ENCODE assay signal across 14 cellular contexts in the genomic region with DNA sequence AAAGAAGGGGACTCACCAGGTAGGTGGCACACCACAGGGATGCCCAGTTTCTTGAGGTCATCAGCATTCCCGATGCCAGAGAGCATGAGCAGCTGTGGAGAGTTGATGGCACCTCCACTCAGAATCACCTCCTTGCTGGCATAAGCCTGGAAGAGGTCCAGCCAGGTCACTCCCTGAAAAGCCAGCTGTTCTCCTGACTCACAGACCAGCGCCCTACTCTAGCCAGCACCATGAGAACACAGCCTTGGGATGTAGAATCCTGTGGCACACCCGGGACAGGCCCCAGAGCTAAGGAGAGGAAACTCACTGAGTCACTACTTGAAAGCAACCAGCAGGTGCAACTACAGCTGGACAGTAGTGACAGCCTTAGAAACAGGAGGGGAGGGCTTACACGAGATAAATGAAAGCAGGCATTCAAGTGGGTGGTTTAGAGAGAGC. TPM values are rescaled to one million over a fixed set of nuclear protein-coding genes. Genes with fewer than 3 reads are reported as not detected.
A peak's percentile ranks its signal among the peaks of the same experiment; 100 is the strongest.
DNase-seq lines count a peak whose midpoint lies in the region; ATAC-seq, FAIRE-seq and TF ChIP-seq lines count a peak whose summit lies in the region.
"Had no signal": no experiment of that assay in that cellular context is flagged by ENCODE, and none has a peak within 500 bp of the region (broad histone marks: within the 10 kb centered on the region; RNA-seq: fewer than 3 reads in every experiment).

No MANE protein-coding gene starts in this region.

- no peak overlapping the region for H3K4me2 ChIP-seq in A549

- intact Hi-C loops in colonic mucosa (cut with DNase I): no loop called here

- no peaks in the 10 kb centered on the region for H3K9me3 ChIP-seq in A549
- no peaks in the 10 kb centered on the region for H3K9me3 ChIP-seq in colonic mucosa

- TF ChIP-seq POLR2A in A549 (IDR thresholded peaks at IDR 0.05; ENCODE audit: low read length): no peak

- FAIRE-seq in A549 (lab: Jason Lieb, UNC) (no peak), islet of Langerhans (lab: Jason Lieb, UNC) (peak; percentile 13)
- FAIRE-seq: GM18507 had no signal

- ATAC-seq in A549: peak; percentile 36 to 52; a peak in 5 of 6 replicates
- ATAC-seq in GM21526 (IDR thresholded peaks at IDR 0.05; ENCODE audit: low FRiP score, unreplicated experiment): peak; percentile 63

- H3K4me3 ChIP-seq in A549 (no peak overlapping the region), colonic mucosa (no peak overlapping the region)
- H3K4me3 ChIP-seq: lung had no signal

- H3K4me1 ChIP-seq in A549: no peaks in the 10 kb centered on the region
- H3K4me1 ChIP-seq in colonic mucosa: no peaks in the 10 kb centered on the region

- POLR2A ChIA-PET in A549 (lab: Yijun Ruan, JAX): no interaction called here

- 43% methylated on average over 2 of the region's 4 CpGs for WGBS in A549 (ENCODE audit: missing lambda C conversion rate)

- H3K27ac ChIP-seq in A549 (no peak overlapping the region), colonic mucosa (no peak overlapping the region)
- H3K27ac ChIP-seq: C4-2B had no signal

- TF ChIP-seq EP300 in A549 (IDR thresholded peaks at IDR 0.05): no peak

- no peak for TF ChIP-seq CTCF in A549 (IDR thresholded peaks at IDR 0.05)
- TF ChIP-seq CTCF in colonic mucosa (IDR thresholded peaks at IDR 0.05): no peak

- DNase-seq in A549 (ENCODE audit: low read depth in 1 of 2, low spot score in 1 of 2): no peak
- DNase-seq in NCI-H345 treated with DMSO at 0.1 percent for 48 hours (lab: John Stamatoyannopoulos, UW; ENCODE audit: unreplicated experiment): peak; percentile 37
- no peak for DNase-seq in stimulated activated naive CD4-positive, alpha-beta T cell (lab: John Stamatoyannopoulos, UW)
- no peak for DNase-seq in NCI-H2081 (lab: John Stamatoyannopoulos, UW)
- no peak for DNase-seq in HuH-7 (ENCODE audit: low spot score)
- no peak for DNase-seq in colonic mucosa
- DNase-seq: activated CD4-positive, alpha-beta T cell treated with anti-CD3 and anti-CD28 coated beads, Interleukin-2, amount 10 ng/mL, durations not matched to agents 7 days and 5 days; MM.1S; RPMI8226 had no signal

- no peak overlapping the region for H3K9ac ChIP-seq in colonic mucosa (ENCODE audit: low read depth in 2 of 2, low read length in 2 of 2)

- no peaks in the 10 kb centered on the region for H3K27me3 ChIP-seq in colonic mucosa

- H3K36me3 ChIP-seq in colonic mucosa: no peaks in the 10 kb centered on the region

- TF ChIP-seq RAD21 in A549 (conservative IDR thresholded peaks at IDR 0.05 in 1 of 2, IDR thresholded peaks at IDR 0.05 in 1 of 2): no peak

- CTCF ChIA-PET in A549 (lab: Yijun Ruan, JAX): interaction anchor here (1.1 kb wide), 1 partner anchor 15 kb away, joined by 3 read pairs; no protein-coding TSS in a partner anchor

TF ChIP-seq in A549, 52 proteins besides CTCF, POLR2A, EP300 and RAD21:
- no peak for TF ChIP-seq SREBF2 (IDR thresholded peaks at IDR 0.05)
- TF ChIP-seq, protein P1, sequence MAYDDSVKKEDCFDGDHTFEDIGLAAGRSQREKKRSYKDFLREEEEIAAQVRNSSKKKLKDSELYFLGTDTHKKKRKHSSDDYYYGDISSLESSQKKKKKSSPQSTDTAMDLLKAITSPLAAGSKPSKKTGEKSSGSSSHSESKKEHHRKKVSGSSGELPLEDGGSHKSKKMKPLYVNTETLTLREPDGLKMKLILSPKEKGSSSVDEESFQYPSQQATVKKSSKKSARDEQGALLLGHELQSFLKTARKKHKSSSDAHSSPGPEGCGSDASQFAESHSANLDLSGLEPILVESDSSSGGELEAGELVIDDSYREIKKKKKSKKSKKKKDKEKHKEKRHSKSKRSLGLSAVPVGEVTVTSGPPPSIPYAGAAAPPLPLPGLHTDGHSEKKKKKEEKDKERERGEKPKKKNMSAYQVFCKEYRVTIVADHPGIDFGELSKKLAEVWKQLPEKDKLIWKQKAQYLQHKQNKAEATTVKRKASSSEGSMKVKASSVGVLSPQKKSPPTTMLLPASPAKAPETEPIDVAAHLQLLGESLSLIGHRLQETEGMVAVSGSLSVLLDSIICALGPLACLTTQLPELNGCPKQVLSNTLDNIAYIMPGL (CRISPR knock-in tag; IDR thresholded peaks at IDR 0.05; ENCODE audit: borderline replicate concordance): no peak
- TF ChIP-seq ATOH8 (CRISPR knock-in tag; IDR thresholded peaks at IDR 0.05; ENCODE audit: low read depth): no peak
- no peak for TF ChIP-seq MAFK (IDR thresholded peaks at IDR 0.05; ENCODE audit: partially characterized antibody)
- TF ChIP-seq, protein P2, sequence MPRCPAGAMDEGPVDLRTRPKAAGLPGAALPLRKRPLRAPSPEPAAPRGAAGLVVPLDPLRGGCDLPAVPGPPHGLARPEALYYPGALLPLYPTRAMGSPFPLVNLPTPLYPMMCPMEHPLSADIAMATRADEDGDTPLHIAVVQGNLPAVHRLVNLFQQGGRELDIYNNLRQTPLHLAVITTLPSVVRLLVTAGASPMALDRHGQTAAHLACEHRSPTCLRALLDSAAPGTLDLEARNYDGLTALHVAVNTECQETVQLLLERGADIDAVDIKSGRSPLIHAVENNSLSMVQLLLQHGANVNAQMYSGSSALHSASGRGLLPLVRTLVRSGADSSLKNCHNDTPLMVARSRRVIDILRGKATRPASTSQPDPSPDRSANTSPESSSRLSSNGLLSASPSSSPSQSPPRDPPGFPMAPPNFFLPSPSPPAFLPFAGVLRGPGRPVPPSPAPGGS (IDR thresholded peaks at IDR 0.05): no peak
- TF ChIP-seq ZFP36 (IDR thresholded peaks at IDR 0.05; ENCODE audit: borderline replicate concordance, partially characterized antibody): no peak
- no peak for TF ChIP-seq CBX8 (IDR thresholded peaks at IDR 0.05)
- no peak for TF ChIP-seq HEYL (CRISPR knock-in tag; IDR thresholded peaks at IDR 0.05)
- TF ChIP-seq KDM5A (IDR thresholded peaks at IDR 0.05): no peak
- TF ChIP-seq NPAS2 (CRISPR knock-in tag; IDR thresholded peaks at IDR 0.05; ENCODE audit: borderline replicate concordance): no peak
- no peak for TF ChIP-seq EHF (CRISPR knock-in tag; IDR thresholded peaks at IDR 0.05)
- no peak for TF ChIP-seq JUN (IDR thresholded peaks at IDR 0.05)
- TF ChIP-seq NFE2L2 (conservative IDR thresholded peaks at IDR 0.05; ENCODE audit: low read length): no peak
- TF ChIP-seq TFCP2L1 (CRISPR knock-in tag; IDR thresholded peaks at IDR 0.05): no peak
- TF ChIP-seq EHMT2 (IDR thresholded peaks at IDR 0.05; ENCODE audit: low read depth): no peak

RNA-seq across cellular contexts. Expression of gene CHDH, which starts 24.6 kb away (rescaled TPM):
- polyA plus RNA-seq in A549 (2011; rRNA removed) (1.1 and 2.0 TPM in 2 replicates), A549 (2017; fragmentation: RNase III; extraction: RNeasy Plus Mini Kit Qiagen cat#74134 plus additional on column Dnase treatment) (2.1 to 3.3 TPM (median 2.8 TPM) in 3 replicates)
- polyA plus RNA-seq in A549 (2012; cell fraction: cytosol; rRNA removed): 1.1 and 1.4 TPM in 2 replicates
- polyA plus RNA-seq in A549 (2012; cell fraction: nucleus; rRNA removed): 5.3 TPM in 2 replicates
- 1.4 and 1.7 TPM in 2 replicates for polyA minus RNA-seq in A549 (2011; rRNA and poly(A)+ RNA removed)
- 10 to 100 TPM; 41.5 to 48.6 TPM for total RNA-seq in colonic mucosa

RNA-seq across cellular contexts. Expression of gene IL17RB, which starts 24.7 kb away (rescaled TPM):
- polyA plus RNA-seq in A549 (2011; rRNA removed): 2.2 and 2.9 TPM in 2 replicates
- 1.2 and 1.3 TPM in 2 replicates for polyA plus RNA-seq in A549 (2012; cell fraction: cytosol; rRNA removed)
- polyA plus RNA-seq in A549 (2012; cell fraction: nucleus; rRNA removed): 2.3 and 3.5 TPM in 2 replicates
- 1.7 to 2.3 TPM (median 1.9 TPM) in 3 replicates for polyA plus RNA-seq in A549 (2017; fragmentation: RNase III; extraction: RNeasy Plus Mini Kit Qiagen cat#74134 plus additional on column Dnase treatment)
- 0.78 and 0.99 TPM in 2 replicates for polyA minus RNA-seq in A549 (2011; rRNA and poly(A)+ RNA removed)
- 10 to 100 TPM; 18.6 to 25.7 TPM for total RNA-seq in colonic mucosa
